In the genomic region with DNA sequence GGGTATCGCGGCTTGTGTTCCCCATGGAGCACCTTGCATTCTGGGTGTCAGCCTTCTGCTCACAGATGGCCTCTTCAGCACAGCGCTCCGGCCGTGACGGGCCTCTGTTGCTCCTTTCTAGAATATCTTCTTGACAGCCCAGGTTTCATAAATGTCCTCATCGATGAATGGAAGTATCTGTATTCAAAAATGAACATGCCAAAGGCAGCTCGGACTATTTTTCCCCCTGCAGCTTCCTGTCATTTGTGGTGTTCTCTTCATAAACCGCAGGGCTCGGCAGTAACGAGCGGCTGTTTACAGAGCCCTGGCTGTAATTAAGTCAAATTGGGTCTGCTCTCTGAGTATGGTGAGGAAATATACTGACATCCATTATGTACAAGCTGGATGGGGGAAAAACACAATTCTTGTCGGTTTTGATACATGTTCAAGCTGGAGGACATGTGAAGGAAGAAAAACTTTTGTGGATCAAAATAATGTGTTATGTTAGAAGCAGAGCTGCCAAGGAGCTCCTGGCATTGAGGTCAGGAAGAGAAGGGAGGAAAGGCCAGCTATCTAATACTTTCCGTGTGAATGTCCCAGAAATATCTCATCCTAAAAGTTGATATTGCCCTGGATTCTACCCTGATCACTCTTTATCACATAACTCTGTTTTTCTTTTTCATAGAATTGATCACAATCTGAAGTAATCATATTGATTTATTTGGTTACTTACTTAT, we compare ENCODE assay signal across 9 cellular contexts.
DNase-seq lines count a peak whose midpoint lies in the region; ATAC-seq and TF ChIP-seq lines count a peak whose summit lies in the region.
"Had no signal": no experiment of that assay in that cellular context is flagged by ENCODE, and none has a peak within 500 bp of the region (broad histone marks: within the 10 kb centered on the region; RNA-seq: fewer than 3 reads in every experiment).

No MANE protein-coding gene starts in this region.

- no peaks in the 10 kb centered on the region for H3K79me2 ChIP-seq in neural progenitor cell (ENCODE audit: low read depth)

- H3K4me2 ChIP-seq in neural progenitor cell: no peak overlapping the region

- H4K20me1 ChIP-seq in neural progenitor cell (ENCODE audit: low read depth): no peaks in the 10 kb centered on the region

- H3K27ac ChIP-seq in neural progenitor cell: no peak overlapping the region

- no peak overlapping the region for H3K4me3 ChIP-seq in neural progenitor cell

- no peak overlapping the region for H3K9ac ChIP-seq in neural progenitor cell

- no peak overlapping the region for H3K27ac Mint-ChIP-seq in activated T-helper 17 cell treated with anti-CD3 and anti-CD28 coated beads, Interleukin-2, amount 50 U/mL, for 72 hours
- H3K27ac Mint-ChIP-seq in neural progenitor cell (no peak overlapping the region), nephron progenitor cell (no peak overlapping the region)

- H2AFZ ChIP-seq in neural progenitor cell (replicated peaks): no peak overlapping the region

- H3K36me3 ChIP-seq in neural progenitor cell: no peaks in the 10 kb centered on the region

- no peaks in the 10 kb centered on the region for H3K27me3 Mint-ChIP-seq in activated T-helper 17 cell treated with anti-CD3 and anti-CD28 coated beads, Interleukin-2, amount 50 U/mL, for 72 hours
- peaks cover 4% of the 10 kb centered on the region for H3K27me3 Mint-ChIP-seq in neural progenitor cell (ENCODE audit: insufficient read depth, low read depth)
- H3K27me3 Mint-ChIP-seq in nephron progenitor cell (ENCODE audit: low read depth, poor library complexity): no peaks in the 10 kb centered on the region

- no peaks in the 10 kb centered on the region for H3K4me1 Mint-ChIP-seq in activated T-helper 17 cell treated with anti-CD3 and anti-CD28 coated beads, Interleukin-2, amount 50 U/mL, for 72 hours
- peaks cover 30% of the 10 kb centered on the region for H3K4me1 Mint-ChIP-seq in neural progenitor cell
- peaks cover 33% of the 10 kb centered on the region for H3K4me1 Mint-ChIP-seq in nephron progenitor cell

- no peaks in the 10 kb centered on the region for H3K9me3 ChIP-seq in neural progenitor cell (ENCODE audit: low read depth)

- peak; percentile 23 for ATAC-seq in activated T-helper 17 cell treated with anti-CD3 and anti-CD28 coated beads, Interleukin-2, amount 50 U/mL, for 72 hours (replicated peaks)
- no peak for ATAC-seq in GM19035 (IDR thresholded peaks at IDR 0.05; ENCODE audit: unreplicated experiment)

- no peaks in the 10 kb centered on the region for H3F3A ChIP-seq in neural progenitor cell (ENCODE audit: low read depth)

- H3K4me3 Mint-ChIP-seq in activated T-helper 17 cell treated with anti-CD3 and anti-CD28 coated beads, Interleukin-2, amount 50 U/mL, for 72 hours: peak overlapping the region; percentile 50
- H3K4me3 Mint-ChIP-seq in neural progenitor cell: no peak overlapping the region
- no peak overlapping the region for H3K4me3 Mint-ChIP-seq in nephron progenitor cell

- no peaks in the 10 kb centered on the region for H3K27me3 ChIP-seq in neural progenitor cell

- H3K4me1 ChIP-seq in neural progenitor cell: peaks cover 13% of the 10 kb centered on the region

- no peak for TF ChIP-seq CTCF in neural progenitor cell (IDR thresholded peaks at IDR 0.05)
- TF ChIP-seq CTCF in nephron progenitor cell (IDR thresholded peaks at IDR 0.05): no peak

- no peaks in the 10 kb centered on the region for H3K36me3 Mint-ChIP-seq in activated T-helper 17 cell treated with anti-CD3 and anti-CD28 coated beads, Interleukin-2, amount 50 U/mL, for 72 hours (ENCODE audit: low read depth)
- peaks cover 2% of the 10 kb centered on the region for H3K36me3 Mint-ChIP-seq in neural progenitor cell
- peaks cover 4% of the 10 kb centered on the region for H3K36me3 Mint-ChIP-seq in nephron progenitor cell (ENCODE audit: low read depth)

- peak; percentile 42 for DNase-seq in NCI-H2171 treated with DMSO at 0.1 percent for 48 hours (lab: John Stamatoyannopoulos, UW)
- DNase-seq in NCI-H2171 (lab: John Stamatoyannopoulos, UW): no peak
- DNase-seq in NCI-H2029 (lab: John Stamatoyannopoulos, UW): peak; percentile 28
- peak; percentile 49 for DNase-seq in retina
- no peak for DNase-seq in neural progenitor cell (ENCODE audit: low spot score)
- DNase-seq in nephron progenitor cell: no peak
- DNase-seq: NCI-H345 had no signal

- no peaks in the 10 kb centered on the region for H3K9me3 Mint-ChIP-seq in activated T-helper 17 cell treated with anti-CD3 and anti-CD28 coated beads, Interleukin-2, amount 50 U/mL, for 72 hours
- H3K9me3 Mint-ChIP-seq in neural progenitor cell (peaks cover 5% of the 10 kb centered on the region), nephron progenitor cell (peaks cover 17% of the 10 kb centered on the region)

Comparison
In these comparisons a context has a peak if more than half of its experiments do, and no peak if none do; other contexts are left out.
1. DNase-seq: peak in NCI-H2171 treated with DMSO at 0.1 percent for 48 hours (single experiment), NCI-H2029 (single experiment) and retina (single experiment); none in NCI-H2171 (single experiment), neural progenitor cell (single experiment) and nephron progenitor cell (single experiment).